In the genomic region with DNA sequence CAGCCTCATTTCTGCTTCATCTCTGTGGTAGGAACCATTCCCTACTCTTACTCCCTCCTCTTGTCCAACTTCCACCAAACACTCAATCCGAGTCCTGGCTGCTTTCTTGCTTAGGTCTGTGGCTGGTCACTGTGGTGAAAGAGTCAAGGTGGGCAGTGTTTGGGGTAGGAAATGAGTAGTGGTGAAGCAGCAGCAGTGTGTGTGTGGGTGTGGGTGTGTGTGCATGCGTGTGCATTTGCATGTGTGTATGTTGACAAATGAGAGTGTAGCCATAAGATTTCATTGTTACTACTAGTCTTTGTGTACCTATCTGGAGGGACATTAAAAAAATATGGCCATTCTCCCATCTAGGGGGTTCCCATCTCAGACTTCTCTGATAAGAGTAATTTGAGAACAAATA, we compare ENCODE assay signal across 1 cellular context.
TF ChIP-seq lines count a peak whose summit lies in the region.

No MANE protein-coding gene starts in this region.

TF ChIP-seq in GM12878, 131 proteins besides CTCF, POLR2A, EP300 and RAD21 (continued from another document):
- TF ChIP-seq, protein P1, sequence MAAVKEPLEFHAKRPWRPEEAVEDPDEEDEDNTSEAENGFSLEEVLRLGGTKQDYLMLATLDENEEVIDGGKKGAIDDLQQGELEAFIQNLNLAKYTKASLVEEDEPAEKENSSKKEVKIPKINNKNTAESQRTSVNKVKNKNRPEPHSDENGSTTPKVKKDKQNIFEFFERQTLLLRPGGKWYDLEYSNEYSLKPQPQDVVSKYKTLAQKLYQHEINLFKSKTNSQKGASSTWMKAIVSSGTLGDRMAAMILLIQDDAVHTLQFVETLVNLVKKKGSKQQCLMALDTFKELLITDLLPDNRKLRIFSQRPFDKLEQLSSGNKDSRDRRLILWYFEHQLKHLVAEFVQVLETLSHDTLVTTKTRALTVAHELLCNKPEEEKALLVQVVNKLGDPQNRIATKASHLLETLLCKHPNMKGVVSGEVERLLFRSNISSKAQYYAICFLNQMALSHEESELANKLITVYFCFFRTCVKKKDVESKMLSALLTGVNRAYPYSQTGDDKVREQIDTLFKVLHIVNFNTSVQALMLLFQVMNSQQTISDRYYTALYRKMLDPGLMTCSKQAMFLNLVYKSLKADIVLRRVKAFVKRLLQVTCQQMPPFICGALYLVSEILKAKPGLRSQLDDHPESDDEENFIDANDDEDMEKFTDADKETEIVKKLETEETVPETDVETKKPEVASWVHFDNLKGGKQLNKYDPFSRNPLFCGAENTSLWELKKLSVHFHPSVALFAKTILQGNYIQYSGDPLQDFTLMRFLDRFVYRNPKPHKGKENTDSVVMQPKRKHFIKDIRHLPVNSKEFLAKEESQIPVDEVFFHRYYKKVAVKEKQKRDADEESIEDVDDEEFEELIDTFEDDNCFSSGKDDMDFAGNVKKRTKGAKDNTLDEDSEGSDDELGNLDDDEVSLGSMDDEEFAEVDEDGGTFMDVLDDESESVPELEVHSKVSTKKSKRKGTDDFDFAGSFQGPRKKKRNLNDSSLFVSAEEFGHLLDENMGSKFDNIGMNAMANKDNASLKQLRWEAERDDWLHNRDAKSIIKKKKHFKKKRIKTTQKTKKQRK (IDR thresholded peaks at IDR 0.05; ENCODE audit: low read depth, low read length): no peak
- TF ChIP-seq RUNX3 (IDR thresholded peaks at IDR 0.05; ENCODE audit: low read length) (peak; percentile 63), ZNF24 (IDR thresholded peaks at IDR 0.05) (no peak)
TF ChIP-seq in GM12878: peak in this region for 4.
